ENCODE assay signal across 18 cellular contexts in genomic region chr2:161422812-161423211, GRCh38. TPM values are rescaled to one million over a fixed set of nuclear protein-coding genes. Genes with fewer than 3 reads are reported as not detected.
A peak's percentile ranks its signal among the peaks of the same experiment; 100 is the strongest.
DNase-seq lines count a peak whose midpoint lies in the region; ATAC-seq and TF ChIP-seq lines count a peak whose summit lies in the region.
"Had no signal": no experiment of that assay in that cellular context is flagged by ENCODE, and none has a peak within 500 bp of the region (broad histone marks: within the 10 kb centered on the region; RNA-seq: fewer than 3 reads in every experiment).

No MANE protein-coding gene starts in this region.

- H3K4me1 Mint-ChIP-seq in CD4-positive, alpha-beta T cell (ENCODE audit: low read depth) = peaks cover 58% of the 10 kb centered on the region
- peaks cover 31% of the 10 kb centered on the region for H3K4me1 Mint-ChIP-seq in central memory CD8-positive, alpha-beta T cell
- peaks cover 17 to 61% (median 45%) of the 10 kb centered on the region in 4 donors for H3K4me1 Mint-ChIP-seq in naive thymus-derived CD8-positive, alpha-beta T cell

- no peak overlapping the region for H3K27ac ChIP-seq in CD4-positive, alpha-beta T cell (ENCODE audit: low read depth, low read length)
- H3K27ac ChIP-seq: BLaER1, cardiac muscle cell, testis had no signal

- peaks cover 2% of the 10 kb centered on the region for H3K9me3 Mint-ChIP-seq in CD4-positive, alpha-beta T cell
- no peaks in the 10 kb centered on the region for H3K9me3 Mint-ChIP-seq in central memory CD8-positive, alpha-beta T cell
- peaks cover 0 to 31% (median 5%) of the 10 kb centered on the region in 9 donors for H3K9me3 Mint-ChIP-seq in naive thymus-derived CD8-positive, alpha-beta T cell
- H3K9me3 Mint-ChIP-seq: effector memory CD8-positive, alpha-beta T cell had no signal

- TF ChIP-seq CTCF in CD4-positive, alpha-beta T cell (IDR thresholded peaks at IDR 0.05) = no peak
- no peak for TF ChIP-seq CTCF in GM13977 (IDR thresholded peaks at IDR 0.05; ENCODE audit: extremely low read depth, insufficient read depth, missing control alignments)

- H3K9me3 ChIP-seq in CD4-positive, alpha-beta T cell (ENCODE audit: control insufficient read depth, low read length) = peaks cover 10% of the 10 kb centered on the region
- H3K9me3 ChIP-seq: testis had no signal

- peak overlapping the region; percentile 66 for H3K4me3 Mint-ChIP-seq in CD4-positive, alpha-beta T cell
- H3K4me3 Mint-ChIP-seq in central memory CD8-positive, alpha-beta T cell = peak overlapping the region; percentile 5
- H3K4me3 Mint-ChIP-seq in naive thymus-derived CD8-positive, alpha-beta T cell = peak overlapping the region; percentile 9 to 74 (median 59)

- DNase-seq in CD4-positive, alpha-beta T cell = no peak
- DNase-seq in GM13977 (ENCODE audit: low spot score) = peak; percentile 28
- no peak for DNase-seq in central memory CD8-positive, alpha-beta T cell (ENCODE audit: low spot score in 2 of 2)
- DNase-seq in naive thymus-derived CD8-positive, alpha-beta T cell = no peak
- DNase-seq in OCI-M2 (lab: John Stamatoyannopoulos, UW; ENCODE audit: unreplicated experiment) = no peak
- no peak for DNase-seq in DMS53 (lab: John Stamatoyannopoulos, UW)
- DNase-seq: activated naive CD4-positive, alpha-beta T cell treated with anti-CD3 and anti-CD28 coated beads, Interleukin-2, amount 50 U/mL, for 16 hours; DMS79 treated with DMSO at 0.1 percent for 48 hours; effector memory CD8-positive, alpha-beta T cell; NCI-H1436 treated with DMSO at 0.1 percent for 48 hours; NCI-H226; NK-92 treated with Interleukin-12 subunit alpha and Interleukin-12 subunit beta, amount 100 ng/mL, for 24 hours had no signal

- H3K27me3 ChIP-seq in CD4-positive, alpha-beta T cell (ENCODE audit: control insufficient read depth, insufficient read depth, low read length) = peaks cover 99% of the 10 kb centered on the region

- POLR2A ChIA-PET in CD4-positive, alpha-beta T cell (lab: Charles Lee) = no interaction called here
- POLR2A ChIA-PET in naive thymus-derived CD8-positive, alpha-beta T cell (lab: Charles Lee) = no interaction called here

- CTCF ChIA-PET in CD4-positive, alpha-beta T cell (lab: Charles Lee) = no interaction called here

- no peaks in the 10 kb centered on the region for H3K36me3 Mint-ChIP-seq in CD4-positive, alpha-beta T cell (ENCODE audit: low read depth)
- peaks cover 9% of the 10 kb centered on the region for H3K36me3 Mint-ChIP-seq in central memory CD8-positive, alpha-beta T cell (ENCODE audit: insufficient read depth)
- H3K36me3 Mint-ChIP-seq in naive thymus-derived CD8-positive, alpha-beta T cell = peaks cover 4 to 28% (median 23%) of the 10 kb centered on the region in 3 donors

- in situ Hi-C loops in GM13977 (cut with MboI; ENCODE audit: low pct_unique_long_range_greater_than_20kb, low sequenced_read_pairs, unreplicated experiment) = no loop called here

- no peak overlapping the region for H3K27ac Mint-ChIP-seq in CD4-positive, alpha-beta T cell
- H3K27ac Mint-ChIP-seq in central memory CD8-positive, alpha-beta T cell (ENCODE audit: low read depth) = no peak overlapping the region
- H3K27ac Mint-ChIP-seq in naive thymus-derived CD8-positive, alpha-beta T cell = no peak overlapping the region
- H3K27ac Mint-ChIP-seq: effector memory CD8-positive, alpha-beta T cell had no signal

- intact Hi-C loops in CD4-positive, alpha-beta T cell (cut with DNase I, micrococcal nuclease) = no loop called here

- no peak for ATAC-seq in CD4-positive, alpha-beta T cell (ENCODE audit: poor library complexity)
- ATAC-seq in central memory CD8-positive, alpha-beta T cell (replicated peaks; ENCODE audit: extremely low read depth, poor library complexity, severe bottlenecking) = no peak
- no peak for ATAC-seq in naive thymus-derived CD8-positive, alpha-beta T cell
- ATAC-seq in GM19324 (IDR thresholded peaks at IDR 0.05; ENCODE audit: low FRiP score, unreplicated experiment) = no peak
- ATAC-seq: sciatic nerve had no signal

- H3K27me3 Mint-ChIP-seq in CD4-positive, alpha-beta T cell = peaks cover 92% of the 10 kb centered on the region
- H3K27me3 Mint-ChIP-seq in central memory CD8-positive, alpha-beta T cell = peaks cover 95% of the 10 kb centered on the region
- peaks cover 73 to 94% (median 82%) of the 10 kb centered on the region in 5 donors for H3K27me3 Mint-ChIP-seq in naive thymus-derived CD8-positive, alpha-beta T cell

RNA-seq across cellular contexts. Expression of gene TBR1, which starts 6.7 kb away (rescaled TPM):
- total RNA-seq in CD4-positive, alpha-beta T cell = not detected
- total RNA-seq in naive thymus-derived CD8-positive, alpha-beta T cell = not detected
- not detected for polyA plus RNA-seq in naive thymus-derived CD8-positive, alpha-beta T cell
- total RNA-seq: LHCN-M2, sciatic nerve had no signal
- polyA plus RNA-seq: cardiac muscle cell had no signal

Comparison
In these comparisons a context has a peak if more than half of its experiments do, and no peak if none do; other contexts are left out.
1. H3K4me3 Mint-ChIP-seq: peak in every context shown above with its lines; median percentile 66 in CD4-positive, alpha-beta T cell; 59 in naive thymus-derived CD8-positive, alpha-beta T cell; 5 in central memory CD8-positive, alpha-beta T cell.